ENCODE assay signal across 17 cellular contexts in the genomic region with DNA sequence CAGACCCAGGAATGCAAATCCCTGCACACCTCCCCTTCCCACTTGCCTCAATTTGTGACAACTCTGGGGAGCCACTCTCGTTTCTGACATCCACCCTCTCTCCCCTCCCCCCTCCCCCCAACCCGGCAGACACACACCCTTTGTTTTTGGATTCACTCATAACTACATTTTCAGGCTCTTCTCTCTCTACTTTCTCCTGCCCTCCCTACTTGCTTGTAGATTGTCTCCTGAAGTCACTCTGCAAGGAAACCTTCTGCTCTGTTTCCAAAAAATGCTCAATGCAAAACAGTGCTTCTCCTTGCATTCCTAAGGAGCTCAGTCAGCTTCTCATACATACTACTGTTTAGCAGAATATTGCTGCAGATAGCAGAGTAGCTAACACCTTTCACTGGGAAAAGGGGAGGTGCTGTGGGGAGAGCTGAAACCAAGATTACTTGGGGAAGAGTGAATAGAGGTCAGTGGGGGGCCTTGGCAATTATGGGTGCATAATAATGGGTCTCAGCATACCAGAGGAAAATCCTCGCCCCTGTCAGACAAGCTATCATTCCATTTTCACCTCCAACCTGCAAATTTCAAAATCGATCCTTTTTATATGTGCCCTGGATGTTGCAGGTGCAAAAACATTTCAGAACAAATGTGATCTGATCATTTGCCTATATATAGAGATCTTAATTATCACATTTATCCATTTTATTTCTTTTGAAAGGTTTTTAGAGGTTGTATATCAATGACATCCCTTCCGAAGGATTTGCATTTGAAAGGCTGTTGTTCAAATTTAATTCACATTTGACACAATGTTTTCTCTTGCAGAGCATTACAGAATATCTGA.
DNase-seq lines count a peak whose midpoint lies in the region; ATAC-seq and TF ChIP-seq lines count a peak whose summit lies in the region.
"Had no signal": no experiment of that assay in that cellular context is flagged by ENCODE, and none has a peak within 500 bp of the region (broad histone marks: within the 10 kb centered on the region; RNA-seq: fewer than 3 reads in every experiment).

No MANE protein-coding gene starts in this region.

- no peak for TF ChIP-seq EP300 in neural cell (conservative IDR thresholded peaks at IDR 0.05; ENCODE audit: poor library complexity, severe bottlenecking)

- H3K9me2 ChIP-seq in neural cell (ENCODE audit: insufficient read depth, low read length): no peaks in the 10 kb centered on the region
- no peaks in the 10 kb centered on the region for H3K9me2 ChIP-seq in MM.1S (replicated peaks; ENCODE audit: insufficient read depth, low read length)

- DNase-seq in HAP-1 (ENCODE audit: low spot score in 2 of 2): peak; percentile 82 to 89
- peak; percentile 12 for DNase-seq in amniotic epithelial cell (ENCODE audit: low read depth)
- DNase-seq in iPS DF 6.9 (ENCODE audit: low read depth, low spot score): peak; percentile 89
- DNase-seq in glomerular visceral epithelial cell (ENCODE audit: extremely low spot score): no peak
- DNase-seq in MM.1S: no peak
- no peak for DNase-seq in hypothalamus (lab: John Stamatoyannopoulos, UW)
- DNase-seq: Calu3; CD4-positive, CD25-positive, alpha-beta regulatory T cell; DMS79; NCI-H1417 treated with DMSO at 0.1 percent for 48 hours; NCI-H2029; NCI-H524 treated with DMSO at 0.1 percent for 48 hours had no signal

- no peaks in the 10 kb centered on the region for H3K36me3 ChIP-seq in HAP-1 (replicated peaks)
- no peaks in the 10 kb centered on the region for H3K36me3 ChIP-seq in iPS DF 6.9 (ENCODE audit: control insufficient read depth, insufficient read depth, low read length)
- no peaks in the 10 kb centered on the region for H3K36me3 ChIP-seq in neural cell (ENCODE audit: insufficient read depth, low read length)
- no peaks in the 10 kb centered on the region for H3K36me3 ChIP-seq in MM.1S (replicated peaks; ENCODE audit: insufficient read depth, low read length)
- H3K36me3 ChIP-seq: SJSA1 had no signal

- H3K4me2 ChIP-seq in neural cell (ENCODE audit: low read length) (peak overlapping the region; percentile 35), MM.1S (ENCODE audit: low read depth, low read length) (no peak overlapping the region)
- H3K4me2 ChIP-seq: A549 had no signal

- H3K9me3 ChIP-seq in HAP-1 (no peaks in the 10 kb centered on the region), iPS DF 6.9 (ENCODE audit: control insufficient read depth, insufficient read depth, low read length) (no peaks in the 10 kb centered on the region), neural cell (ENCODE audit: low read length) (no peaks in the 10 kb centered on the region), MM.1S (replicated peaks; ENCODE audit: insufficient read depth, low read length) (no peaks in the 10 kb centered on the region)
- H3K9me3 ChIP-seq: A549 had no signal

- H3K4me3 ChIP-seq in HAP-1 (no peak overlapping the region), iPS DF 6.9 (ENCODE audit: low read length) (no peak overlapping the region), neural cell (ENCODE audit: low read length) (peak overlapping the region; percentile 32), MM.1S (ENCODE audit: low read length) (no peak overlapping the region)
- H3K4me3 ChIP-seq: A549, SJSA1 had no signal

- H3K27ac ChIP-seq in iPS DF 6.9 (ENCODE audit: low read length) (peak overlapping the region; percentile 100), neural cell (ENCODE audit: low read length) (peak overlapping the region; percentile 58), MM.1S (ENCODE audit: low read length) (no peak overlapping the region)
- H3K27ac ChIP-seq: A549, RWPE1, SJSA1 had no signal

- in situ Hi-C loops in HAP-1 (cut with MboI; ENCODE audit: low sequenced_read_pairs): no loop called here

- WGBS in iPS DF 6.9 (ENCODE audit: insufficient coverage, insufficient read length): no CpG with 5 or more reads among the region's 5 CpGs

- peaks cover 23% of the 10 kb centered on the region for H3K4me1 ChIP-seq in HAP-1
- peaks cover 5% of the 10 kb centered on the region; the same call in 1 of the 2 replicates for H3K4me1 ChIP-seq in iPS DF 6.9 (ENCODE audit: control insufficient read depth, insufficient read depth, low read length)
- no peaks in the 10 kb centered on the region for H3K4me1 ChIP-seq in MM.1S (ENCODE audit: low read length)
- H3K4me1 ChIP-seq: A549, SJSA1 had no signal

- no peaks in the 10 kb centered on the region for H3K79me2 ChIP-seq in neural cell (replicated peaks; ENCODE audit: insufficient read depth, low read length)
- no peaks in the 10 kb centered on the region for H3K79me2 ChIP-seq in MM.1S (ENCODE audit: low read length)

- peaks cover 6% of the 10 kb centered on the region for H3F3A ChIP-seq in neural cell (ENCODE audit: insufficient read depth, low read length, poor library complexity, severe bottlenecking)
- no peaks in the 10 kb centered on the region for H3F3A ChIP-seq in MM.1S (ENCODE audit: insufficient read depth, low read length)

- H3K9ac ChIP-seq in neural cell (ENCODE audit: low read length) (peak overlapping the region; percentile 22), MM.1S (ENCODE audit: low read length) (no peak overlapping the region)

- no peak overlapping the region for H2AFZ ChIP-seq in neural cell (ENCODE audit: low read depth, low read length)
- no peak overlapping the region for H2AFZ ChIP-seq in MM.1S (ENCODE audit: low read length)

- H3K27me3 ChIP-seq in HAP-1 (ENCODE audit: low read depth) (no peaks in the 10 kb centered on the region), iPS DF 6.9 (ENCODE audit: control insufficient read depth, insufficient read depth, low read length) (no peaks in the 10 kb centered on the region), neural cell (ENCODE audit: insufficient read depth, low read depth, low read length) (no peaks in the 10 kb centered on the region), MM.1S (replicated peaks; ENCODE audit: insufficient read depth, low read length) (no peaks in the 10 kb centered on the region)
- H3K27me3 ChIP-seq: SJSA1 had no signal

- TF ChIP-seq CTCF in neural cell (IDR thresholded peaks at IDR 0.05; ENCODE audit: poor library complexity, severe bottlenecking) (no peak), MM.1S (IDR thresholded peaks at IDR 0.05; ENCODE audit: low read length) (no peak)

- no peak for TF ChIP-seq RAD21 in neural cell (conservative IDR thresholded peaks at IDR 0.05)

- H4K20me1 ChIP-seq in neural cell (ENCODE audit: insufficient read depth) (no peaks in the 10 kb centered on the region), MM.1S (ENCODE audit: insufficient read depth, low read length) (no peaks in the 10 kb centered on the region)

- no peak for ATAC-seq in GM21529 (IDR thresholded peaks at IDR 0.05; ENCODE audit: unreplicated experiment)
- ATAC-seq: A549 had no signal

TF ChIP-seq in neural cell, 6 proteins besides CTCF, POLR2A, EP300 and RAD21:
- no peak for TF ChIP-seq EZH2 (IDR thresholded peaks at IDR 0.05; ENCODE audit: borderline replicate concordance, insufficient read depth, low read length, poor library complexity, severe bottlenecking)
- peak; percentile 31 for TF ChIP-seq POLR2AphosphoS5 (IDR thresholded peaks at IDR 0.05)

Comparison
In these comparisons a context has a peak if more than half of its experiments do, and no peak if none do; other contexts are left out.
1. DNase-seq: peak in HAP-1 (2 of 2), amniotic epithelial cell (single experiment) and iPS DF 6.9 (single experiment); none in glomerular visceral epithelial cell (single experiment), MM.1S (single experiment) and hypothalamus (0 of 51).